Comparison of ENCODE assay signal across 8 cellular contexts in the genomic region with DNA sequence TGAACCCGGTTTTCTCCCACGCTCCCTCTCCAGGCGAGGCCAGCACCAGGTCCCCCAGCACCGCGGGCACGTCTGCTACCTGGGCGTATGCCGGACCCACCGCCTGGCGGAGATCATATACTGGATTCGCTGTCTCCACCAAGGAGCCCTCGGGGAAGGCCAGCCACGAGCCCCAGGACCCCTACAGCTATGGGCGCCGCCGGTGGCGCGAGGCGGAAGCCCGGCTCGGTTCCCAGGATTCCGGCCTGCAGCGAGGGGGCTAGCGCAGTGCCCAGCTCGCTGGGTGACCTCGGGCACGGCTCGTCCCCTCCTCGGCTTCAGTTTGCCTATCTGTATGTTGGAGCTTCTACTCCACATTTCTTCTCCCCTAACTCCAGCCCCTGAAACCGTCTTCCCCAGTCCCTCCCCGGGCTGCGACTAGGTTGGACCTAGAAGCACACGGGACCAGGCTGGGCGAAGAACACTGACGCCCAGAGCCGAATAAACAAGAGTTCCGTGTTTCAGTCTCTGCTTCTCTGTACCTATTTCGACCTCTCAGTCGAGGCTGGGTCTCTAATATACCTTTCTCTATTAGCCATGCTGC. TPM values are rescaled to one million over a fixed set of nuclear protein-coding genes. Genes with fewer than 3 reads are reported as not detected.
DNase-seq lines count a peak whose midpoint lies in the region; ATAC-seq, FAIRE-seq and TF ChIP-seq lines count a peak whose summit lies in the region.

No MANE protein-coding gene starts in this region.

- TF ChIP-seq CTCF in chondrocyte (IDR thresholded peaks at IDR 0.05) (peak; percentile 57), transverse colon (IDR thresholded peaks at IDR 0.05) (peak in 3 of 5 experiments; percentile 3 to 8 (median 8))

- peaks cover 10% of the 10 kb centered on the region for H3K36me3 Mint-ChIP-seq in chondrocyte (ENCODE audit: low read depth)
- peaks cover 15% of the 10 kb centered on the region for H3K36me3 Mint-ChIP-seq in memory B cell

- peaks cover 28% of the 10 kb centered on the region for H3K4me1 Mint-ChIP-seq in chondrocyte (ENCODE audit: low read depth)
- peaks cover 17% of the 10 kb centered on the region for H3K4me1 Mint-ChIP-seq in memory B cell

- H3K27ac ChIP-seq in transverse colon = peak overlapping the region; percentile 38 to 73 (median 61)

- H3K27me3 Mint-ChIP-seq in chondrocyte (ENCODE audit: low read depth) (no peaks in the 10 kb centered on the region), memory B cell (peaks cover 14% of the 10 kb centered on the region)

- 22% methylated on average over 32 of the region's 39 CpGs; no CpG with 5 or more reads in 1 of the 2 donors for WGBS in transverse colon (ENCODE audit: low coverage in 1 of 2), 2 donors

- H3K4me3 Mint-ChIP-seq in chondrocyte (ENCODE audit: unreplicated experiment) = peak overlapping the region; percentile 90
- peak overlapping the region; percentile 88 for H3K4me3 Mint-ChIP-seq in memory B cell

- H3K36me3 ChIP-seq in transverse colon (peaks cover 0 to 5% (median 0%) of the 10 kb centered on the region in 4 donors), MG63 (peaks cover 18% of the 10 kb centered on the region)

- no peak overlapping the region for H3K27ac Mint-ChIP-seq in chondrocyte (ENCODE audit: unreplicated experiment)
- H3K27ac Mint-ChIP-seq in memory B cell = no peak overlapping the region

- ATAC-seq in activated CD4-positive, CD25-positive, alpha-beta regulatory T cell treated with anti-CD3 and anti-CD28 coated beads, Interleukin-2, amount 50 U/mL, for 24 hours = peak; percentile 4 to 7
- peak; percentile 44 for ATAC-seq in memory B cell (ENCODE audit: low read depth)

- no peak for FAIRE-seq in HTR-8/SVneo (lab: Jason Lieb, UNC)

- H3K9me3 Mint-ChIP-seq in chondrocyte (ENCODE audit: low read depth) (no peaks in the 10 kb centered on the region), memory B cell (no peaks in the 10 kb centered on the region)

- DNase-seq in activated CD4-positive, CD25-positive, alpha-beta regulatory T cell treated with anti-CD3 and anti-CD28 coated beads, Interleukin-2, amount 50 U/mL, for 72 hours = no peak
- DNase-seq in chondrocyte (ENCODE audit: low spot score) = no peak
- DNase-seq in memory B cell (ENCODE audit: low spot score in 2 of 2) = no peak
- DNase-seq in transverse colon = no peak
- DNase-seq in HTR-8/SVneo (ENCODE audit: insufficient read length, low spot score) = no peak
- no peak for DNase-seq in MG63
- DNase-seq in RKO (ENCODE audit: low spot score) = no peak

- H3K9me3 ChIP-seq in transverse colon (no peaks in the 10 kb centered on the region), MG63 (no peaks in the 10 kb centered on the region)

- TF ChIP-seq EP300 in transverse colon (IDR thresholded peaks at IDR 0.05; ENCODE audit: low read depth) = no peak

- H3K4me1 ChIP-seq in transverse colon = peaks cover 11 to 26% (median 20%) of the 10 kb centered on the region in 4 donors

- no peak for TF ChIP-seq POLR2A in transverse colon (IDR thresholded peaks at IDR 0.05)

- intact Hi-C loops in transverse colon (cut with DNase I; ENCODE audit: low total_unique reads) = no loop called here

- H3K4me3 ChIP-seq in transverse colon (peak overlapping the region; percentile 20 to 54 (median 37)), MG63 (no peak overlapping the region)

- peaks cover 42% of the 10 kb centered on the region for H3K27me3 ChIP-seq in transverse colon
- H3K27me3 ChIP-seq in MG63 = no peaks in the 10 kb centered on the region

- in situ Hi-C loops in transverse colon (cut with MboI; ENCODE audit: low pct_ligation_motif_present in 1 of 4, low pct_unique_long_range_greater_than_20kb in 1 of 4, low sequenced_read_pairs in 3 of 4) = no loop called here

RNA-seq across cellular contexts. Expression of gene CPT1C, which starts 0.8 kb away (rescaled TPM):
- total RNA-seq in chondrocyte (26.3 to 30.7 TPM (median 27.3 TPM) in 3 replicates), transverse colon (10 to 100 TPM in 1 of 4 donors, 1 to 10 TPM in 3; 1.5 to 10.9 (median 2.2) TPM)
- not detected in 2 replicates for total RNA-seq in MG63 (2014; rRNA removed; shearing (Covaris generic); ENCODE audit: low replicate concordance)

RNA-seq across cellular contexts. Expression of gene ADM5, which starts 0.8 kb away (rescaled TPM):
- total RNA-seq in chondrocyte (0.49 to 1.4 TPM (median 0.52 TPM) in 3 replicates), transverse colon (under 1 TPM in 2 of 4 donors, not detected in 2; 0.41 to 0.95 TPM)
- total RNA-seq in MG63 (2014; rRNA removed; shearing (Covaris generic); ENCODE audit: low replicate concordance) = 0.33 and 1.4 TPM in 2 replicates

RNA-seq across cellular contexts. Expression of gene PRMT1, which starts 13.1 kb away (rescaled TPM):
- total RNA-seq in chondrocyte (97.7 to 105 TPM (median 98.0 TPM) in 3 replicates), transverse colon (100 to 1,000 TPM in 1 of 4 donors, 10 to 100 TPM in 3; 45.6 to 116 (median 70.3) TPM)
- 705 and 777 TPM in 2 replicates for total RNA-seq in MG63 (2014; rRNA removed; shearing (Covaris generic); ENCODE audit: low replicate concordance)

RNA-seq across cellular contexts. Expression of gene BCL2L12, which starts 24.4 kb away (rescaled TPM):
- total RNA-seq in chondrocyte (18.3 to 26.6 TPM (median 21.4 TPM) in 3 replicates), transverse colon (10 to 100 TPM in 1 of 4 donors, 1 to 10 TPM in 3; 5.4 to 10.2 (median 6.9) TPM)
- 3.0 TPM in 1 of 2 replicates, not detected in the other for total RNA-seq in MG63 (2014; rRNA removed; shearing (Covaris generic); ENCODE audit: low replicate concordance)

RNA-seq across cellular contexts. Expression of gene IRF3, which starts 24.5 kb away (rescaled TPM):
- total RNA-seq in chondrocyte (45.8 to 75.3 TPM (median 53.0 TPM) in 3 replicates), transverse colon (100 to 1,000 TPM in 2 of 4 donors, 10 to 100 TPM in 2; 73.0 to 164 (median 104) TPM)
- 64.1 and 104 TPM in 2 replicates for total RNA-seq in MG63 (2014; rRNA removed; shearing (Covaris generic); ENCODE audit: low replicate concordance)
